ENCODE assay signal across 8 cellular contexts in the genomic region with DNA sequence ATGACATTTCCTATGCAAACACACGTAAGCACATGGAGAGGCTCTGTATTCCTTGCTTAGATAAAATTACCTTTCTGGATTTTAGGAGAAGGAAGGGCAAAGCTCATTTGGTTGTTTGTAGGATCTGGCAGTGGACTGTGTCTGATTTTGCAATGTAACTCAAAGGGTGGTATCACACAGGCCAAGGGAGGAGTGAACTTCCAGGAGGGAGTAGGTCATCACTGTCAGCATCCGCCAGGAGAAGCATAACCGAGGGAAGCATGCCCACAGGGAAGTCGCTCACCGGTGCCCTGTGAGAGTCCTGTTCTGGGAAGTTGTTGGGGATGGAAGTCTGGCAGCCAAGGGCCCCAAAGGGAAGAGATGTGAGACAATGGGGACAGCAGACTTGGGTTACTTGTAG.
"Had no signal": no experiment of that assay in that cellular context is flagged by ENCODE, and none has a peak within 500 bp of the region (broad histone marks: within the 10 kb centered on the region; RNA-seq: fewer than 3 reads in every experiment).

No MANE protein-coding gene starts in this region.

- ATAC-seq: GM12878 had no signal

- FAIRE-seq: G401.6, GM12878, GM12891, GM12892, GM18507, GM19239 had no signal

- DNase-seq: GDM1, GF-D8 had no signal
